8 cellular contexts compared by ENCODE assay signal in the genomic region with DNA sequence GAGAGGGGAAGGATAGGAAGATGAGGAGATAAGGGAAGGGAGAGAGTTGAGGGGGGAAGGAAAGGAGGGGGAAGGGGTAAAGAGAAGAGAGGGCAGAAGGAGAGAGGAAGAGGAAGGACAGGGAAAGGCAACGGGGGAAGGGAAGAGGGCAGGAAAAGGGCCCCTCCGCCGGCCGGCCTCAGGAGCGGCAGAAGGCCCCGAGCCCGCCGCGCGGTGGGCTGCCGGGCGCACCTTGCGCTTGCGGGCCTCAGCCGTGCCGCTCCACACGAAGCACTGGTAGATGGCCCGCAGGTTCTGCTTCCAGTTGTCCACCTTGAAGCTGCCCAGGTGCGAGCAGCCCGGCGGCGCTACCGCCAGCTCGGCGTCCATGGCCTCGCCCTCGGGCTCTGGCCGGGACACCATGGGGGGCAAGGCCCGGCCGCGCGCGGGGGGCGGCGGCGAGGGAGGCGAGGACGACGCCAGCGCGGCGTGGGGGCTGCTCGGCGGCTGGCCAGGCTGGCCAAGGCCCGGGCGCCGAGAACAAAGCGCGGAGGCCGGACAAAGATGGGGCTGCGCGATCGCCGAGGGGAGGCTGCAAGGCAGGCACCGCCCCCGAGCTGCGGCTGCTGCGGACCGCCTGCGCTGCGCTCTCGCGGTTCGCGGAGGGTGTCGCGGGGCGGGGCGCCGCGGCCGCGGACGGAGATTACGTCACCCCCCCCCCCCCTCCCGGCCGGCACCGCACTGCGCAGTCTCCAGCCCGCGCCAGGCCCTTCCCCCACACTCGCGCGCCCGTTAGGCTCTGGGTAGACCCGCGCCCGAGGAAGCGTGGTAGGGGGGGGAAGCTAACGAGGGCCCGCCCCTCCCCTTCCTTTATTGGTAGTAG. TPM values are rescaled to one million over a fixed set of nuclear protein-coding genes. Genes with fewer than 3 reads are reported as not detected.
DNase-seq lines count a peak whose midpoint lies in the region; ATAC-seq and TF ChIP-seq lines count a peak whose summit lies in the region.

A gene (minus strand): TSS at position 578 of the 862 bp plus-strand sequence. CDS start 176 bp downstream, at position 402.

- peak; percentile 59 for ATAC-seq in HG03175 (IDR thresholded peaks at IDR 0.05; ENCODE audit: unreplicated experiment)

- TF ChIP-seq CTCF in Caco-2 (IDR thresholded peaks at IDR 0.05; ENCODE audit: insufficient read depth in 1 of 2, low read depth in 1 of 2, low read length in 1 of 2, severe bottlenecking in 1 of 2, unreplicated experiment in 1 of 2) (no peak), astrocyte of the spinal cord (IDR thresholded peaks at IDR 0.05; ENCODE audit: low read depth, low read length) (no peak)

- DNase-seq in Caco-2 (peak in 1 of 2 experiments; percentile 53), astrocyte of the spinal cord (ENCODE audit: low read depth, low spot score) (no peak), NCI-H1694 treated with DMSO at 0.1 percent for 48 hours (lab: John Stamatoyannopoulos, UW) (no peak)

- H3K27me3 ChIP-seq in Caco-2 (replicated peaks; ENCODE audit: control insufficient read depth, insufficient read depth, low read length) = no peaks in the 10 kb centered on the region
- no peaks in the 10 kb centered on the region for H3K27me3 ChIP-seq in skeletal muscle tissue (ENCODE audit: control insufficient read depth in 3 of 3, insufficient read depth in 3 of 3, low read length in 3 of 3)

- POLR2A ChIA-PET in Caco-2 (lab: Charles Lee) = interaction anchor here (0.6 to 2.9 kb wide), 15 partner anchors 9 to 508 kb away, joined by 3 to 39 read pairs (median 5); a partner anchor contains a TSS

- in situ Hi-C loops in astrocyte of the spinal cord (cut with HindIII; ENCODE audit: low sequenced_read_pairs) = no loop called here

- BruUV-seq in Caco-2 (replicated peaks; lab: Mats Ljungman, UMichigan) = no TSS peak

- CTCF ChIA-PET in Caco-2 (lab: Charles Lee) = interaction anchor here (0.6 to 2.4 kb wide), 14 partner anchors 10 to 1706 kb away, joined by 3 to 37 read pairs (median 4); no protein-coding TSS in a partner anchor

- no peaks in the 10 kb centered on the region for H3K9me3 ChIP-seq in Caco-2
- H3K9me3 ChIP-seq in iPS-18c (ENCODE audit: control insufficient read depth, insufficient read depth, low read length) = no peaks in the 10 kb centered on the region
- no peaks in the 10 kb centered on the region for H3K9me3 ChIP-seq in skeletal muscle tissue (ENCODE audit: control insufficient read depth in 3 of 3, low read length in 3 of 3)

- intact Hi-C loops in Caco-2 (cut with micrococcal nuclease; ENCODE audit: unreplicated experiment) = loop anchor here (1.0 kb wide), 2 partner anchors 57 to 84 kb away; a partner anchor contains a TSS

- H3K36me3 ChIP-seq in Caco-2 (ENCODE audit: control insufficient read depth, insufficient read depth, low read length) (peaks cover 1% of the 10 kb centered on the region), skeletal muscle tissue (ENCODE audit: control insufficient read depth in 3 of 3, insufficient read depth in 3 of 3, low read length in 3 of 3) (no peaks in the 10 kb centered on the region)

- H3K9ac ChIP-seq in skeletal muscle tissue (ENCODE audit: low read depth in 1 of 3, low read length in 3 of 3) = peak within 1 kb of the TSS; percentile 97 to 100 (median 99)

- peaks cover 45% of the 10 kb centered on the region for H3K36me3 Mint-ChIP-seq in Caco-2 (ENCODE audit: insufficient read depth, unreplicated experiment)

- H3K4me1 Mint-ChIP-seq in Caco-2 (ENCODE audit: low read depth, unreplicated experiment) = peaks cover 9% of the 10 kb centered on the region

- H3K4me1 ChIP-seq in Caco-2 (no peaks in the 10 kb centered on the region), skeletal muscle tissue (ENCODE audit: control insufficient read depth in 3 of 3, insufficient read depth in 3 of 3, low read length in 3 of 3) (peaks cover 16 to 26% (median 18%) of the 10 kb centered on the region in 3 donors)

- peak within 1 kb of the TSS; percentile 100 for H3K27ac ChIP-seq in skeletal muscle tissue (ENCODE audit: low read depth, low read length)

- TF ChIP-seq POLR2A in GM19193 (IDR thresholded peaks at IDR 0.05; ENCODE audit: extremely low read depth, insufficient read depth, insufficient read length) (peak; percentile 45), Raji (IDR thresholded peaks at IDR 0.05; ENCODE audit: insufficient read depth, low read depth, low read length) (peak; percentile 79)

- peak within 1 kb of the TSS; percentile 80 for H3K4me3 Mint-ChIP-seq in Caco-2 (ENCODE audit: unreplicated experiment)

- no peaks in the 10 kb centered on the region for H3K9me3 Mint-ChIP-seq in Caco-2 (ENCODE audit: unreplicated experiment)

- H3K27ac Mint-ChIP-seq in Caco-2 (ENCODE audit: unreplicated experiment) = peak within 1 kb of the TSS; percentile 71

- peak within 1 kb of the TSS; percentile 87 for H3K4me3 ChIP-seq in Caco-2 (ENCODE audit: low read depth, low read length)
- peak within 1 kb of the TSS; percentile 86 for H3K4me3 ChIP-seq in astrocyte of the spinal cord (ENCODE audit: low read depth, low read length)
- peak within 1 kb of the TSS; percentile 99 for H3K4me3 ChIP-seq in iPS-18c (ENCODE audit: insufficient read depth, low read depth, low read length)
- H3K4me3 ChIP-seq in skeletal muscle tissue (ENCODE audit: low read length in 3 of 3) = peak within 1 kb of the TSS; percentile 87 to 91 (median 90)

- H3K27me3 Mint-ChIP-seq in Caco-2 (ENCODE audit: insufficient read depth, unreplicated experiment) = no peaks in the 10 kb centered on the region

RNA-seq across cellular contexts. Expression of the gene that starts here (rescaled TPM):
- total RNA-seq in Caco-2 (2022) (255 and 267 TPM in 2 replicates), skeletal muscle tissue (156 TPM)
